1 cellular context compared by ENCODE assay signal in genomic region chr2:70190086-70190412, GRCh38.
TF ChIP-seq lines count a peak whose summit lies in the region.

No MANE protein-coding gene starts in this region.

TF ChIP-seq in GM23338, 12 proteins besides CTCF, POLR2A, EP300 and RAD21 (continued from another document):
- TF ChIP-seq JUNB (IDR thresholded peaks at IDR 0.05; ENCODE audit: unreplicated experiment): no peak
- no peak for TF ChIP-seq NANOG (IDR thresholded peaks at IDR 0.05; ENCODE audit: borderline replicate concordance)
- no peak for TF ChIP-seq POLR2AphosphoS5 (IDR thresholded peaks at IDR 0.05; ENCODE audit: low read depth)
